1 cellular context compared by ENCODE assay signal in genomic region chr10:133357293-133358151, GRCh38.
A peak's percentile ranks its signal among the peaks of the same experiment; 100 is the strongest.
TF ChIP-seq lines count a peak whose summit lies in the region.

A gene with protein sequence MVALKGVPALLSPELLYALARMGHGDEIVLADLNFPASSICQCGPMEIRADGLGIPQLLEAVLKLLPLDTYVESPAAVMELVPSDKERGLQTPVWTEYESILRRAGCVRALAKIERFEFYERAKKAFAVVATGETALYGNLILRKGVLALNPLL (minus strand): TSS chr10:133358019. CDS start chr10:133358007, 12 bp downstream.

TF ChIP-seq in HepG2, 621 proteins besides CTCF, POLR2A, EP300 and RAD21 (continued from another document and continues in another):
- TF ChIP-seq, protein P1, sequence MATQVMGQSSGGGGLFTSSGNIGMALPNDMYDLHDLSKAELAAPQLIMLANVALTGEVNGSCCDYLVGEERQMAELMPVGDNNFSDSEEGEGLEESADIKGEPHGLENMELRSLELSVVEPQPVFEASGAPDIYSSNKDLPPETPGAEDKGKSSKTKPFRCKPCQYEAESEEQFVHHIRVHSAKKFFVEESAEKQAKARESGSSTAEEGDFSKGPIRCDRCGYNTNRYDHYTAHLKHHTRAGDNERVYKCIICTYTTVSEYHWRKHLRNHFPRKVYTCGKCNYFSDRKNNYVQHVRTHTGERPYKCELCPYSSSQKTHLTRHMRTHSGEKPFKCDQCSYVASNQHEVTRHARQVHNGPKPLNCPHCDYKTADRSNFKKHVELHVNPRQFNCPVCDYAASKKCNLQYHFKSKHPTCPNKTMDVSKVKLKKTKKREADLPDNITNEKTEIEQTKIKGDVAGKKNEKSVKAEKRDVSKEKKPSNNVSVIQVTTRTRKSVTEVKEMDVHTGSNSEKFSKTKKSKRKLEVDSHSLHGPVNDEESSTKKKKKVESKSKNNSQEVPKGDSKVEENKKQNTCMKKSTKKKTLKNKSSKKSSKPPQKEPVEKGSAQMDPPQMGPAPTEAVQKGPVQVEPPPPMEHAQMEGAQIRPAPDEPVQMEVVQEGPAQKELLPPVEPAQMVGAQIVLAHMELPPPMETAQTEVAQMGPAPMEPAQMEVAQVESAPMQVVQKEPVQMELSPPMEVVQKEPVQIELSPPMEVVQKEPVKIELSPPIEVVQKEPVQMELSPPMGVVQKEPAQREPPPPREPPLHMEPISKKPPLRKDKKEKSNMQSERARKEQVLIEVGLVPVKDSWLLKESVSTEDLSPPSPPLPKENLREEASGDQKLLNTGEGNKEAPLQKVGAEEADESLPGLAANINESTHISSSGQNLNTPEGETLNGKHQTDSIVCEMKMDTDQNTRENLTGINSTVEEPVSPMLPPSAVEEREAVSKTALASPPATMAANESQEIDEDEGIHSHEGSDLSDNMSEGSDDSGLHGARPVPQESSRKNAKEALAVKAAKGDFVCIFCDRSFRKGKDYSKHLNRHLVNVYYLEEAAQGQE (IDR thresholded peaks at IDR 0.05; ENCODE audit: borderline replicate concordance in 1 of 2, low read depth in 1 of 2, low read length in 2 of 2): 0 out of 4 replicates have a peak, but pooled peaks of 1 of the 2 experiments have one; percentile 2
- no peak for TF ChIP-seq ETS1 (CRISPR knock-in tag; IDR thresholded peaks at IDR 0.05)
- TF ChIP-seq MYPOP (CRISPR knock-in tag; IDR thresholded peaks at IDR 0.05): no peak
- no peak for TF ChIP-seq IKZF4 (CRISPR knock-in tag; IDR thresholded peaks at IDR 0.05; ENCODE audit: borderline replicate concordance, low read depth, not compliant biosample characterization)
- TF ChIP-seq TFDP1 (CRISPR knock-in tag; IDR thresholded peaks at IDR 0.05; ENCODE audit: borderline replicate concordance): no peak; the same call in 1 of the 2 replicates
- TF ChIP-seq NR3C1 (CRISPR knock-in tag; IDR thresholded peaks at IDR 0.05): no peak
- TF ChIP-seq ZKSCAN5 (CRISPR knock-in tag; IDR thresholded peaks at IDR 0.05): no peak
- TF ChIP-seq ZNF329 (CRISPR knock-in tag; IDR thresholded peaks at IDR 0.05; ENCODE audit: low read depth): no peak
- no peak for TF ChIP-seq STAG1 (CRISPR knock-in tag; IDR thresholded peaks at IDR 0.05)
- no peak for TF ChIP-seq EHMT2 (IDR thresholded peaks at IDR 0.05; ENCODE audit: borderline replicate concordance, low read depth, low read length)
- TF ChIP-seq, protein P2, sequence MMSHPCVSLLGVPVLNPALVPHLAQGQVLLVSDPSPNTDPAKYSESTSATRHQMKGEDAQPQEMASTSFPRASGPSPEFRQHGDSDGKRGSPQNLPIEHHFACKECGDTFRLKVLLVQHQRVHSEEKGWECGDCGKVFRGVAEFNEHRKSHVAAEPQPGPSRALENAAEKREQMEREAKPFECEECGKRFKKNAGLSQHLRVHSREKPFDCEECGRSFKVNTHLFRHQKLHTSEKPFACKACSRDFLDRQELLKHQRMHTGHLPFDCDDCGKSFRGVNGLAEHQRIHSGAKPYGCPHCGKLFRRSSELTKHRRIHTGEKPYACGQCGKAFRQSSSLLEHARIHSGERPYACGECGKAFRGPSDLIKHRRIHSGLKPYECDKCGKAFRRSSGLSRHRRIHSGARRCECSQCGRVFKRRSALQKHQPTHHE (CRISPR knock-in tag; IDR thresholded peaks at IDR 0.05; ENCODE audit: borderline replicate concordance): no peak
- peak; percentile 90 for TF ChIP-seq ZNF446 (CRISPR knock-in tag; IDR thresholded peaks at IDR 0.05)
- TF ChIP-seq ZNF710 (CRISPR knock-in tag; IDR thresholded peaks at IDR 0.05; ENCODE audit: borderline replicate concordance): no peak
- TF ChIP-seq ATF3 (CRISPR knock-in tag; IDR thresholded peaks at IDR 0.05): no peak
- peak; percentile 64; the same call in 1 of the 2 replicates for TF ChIP-seq PHF21A (CRISPR knock-in tag; IDR thresholded peaks at IDR 0.05)
- TF ChIP-seq, protein P3, sequence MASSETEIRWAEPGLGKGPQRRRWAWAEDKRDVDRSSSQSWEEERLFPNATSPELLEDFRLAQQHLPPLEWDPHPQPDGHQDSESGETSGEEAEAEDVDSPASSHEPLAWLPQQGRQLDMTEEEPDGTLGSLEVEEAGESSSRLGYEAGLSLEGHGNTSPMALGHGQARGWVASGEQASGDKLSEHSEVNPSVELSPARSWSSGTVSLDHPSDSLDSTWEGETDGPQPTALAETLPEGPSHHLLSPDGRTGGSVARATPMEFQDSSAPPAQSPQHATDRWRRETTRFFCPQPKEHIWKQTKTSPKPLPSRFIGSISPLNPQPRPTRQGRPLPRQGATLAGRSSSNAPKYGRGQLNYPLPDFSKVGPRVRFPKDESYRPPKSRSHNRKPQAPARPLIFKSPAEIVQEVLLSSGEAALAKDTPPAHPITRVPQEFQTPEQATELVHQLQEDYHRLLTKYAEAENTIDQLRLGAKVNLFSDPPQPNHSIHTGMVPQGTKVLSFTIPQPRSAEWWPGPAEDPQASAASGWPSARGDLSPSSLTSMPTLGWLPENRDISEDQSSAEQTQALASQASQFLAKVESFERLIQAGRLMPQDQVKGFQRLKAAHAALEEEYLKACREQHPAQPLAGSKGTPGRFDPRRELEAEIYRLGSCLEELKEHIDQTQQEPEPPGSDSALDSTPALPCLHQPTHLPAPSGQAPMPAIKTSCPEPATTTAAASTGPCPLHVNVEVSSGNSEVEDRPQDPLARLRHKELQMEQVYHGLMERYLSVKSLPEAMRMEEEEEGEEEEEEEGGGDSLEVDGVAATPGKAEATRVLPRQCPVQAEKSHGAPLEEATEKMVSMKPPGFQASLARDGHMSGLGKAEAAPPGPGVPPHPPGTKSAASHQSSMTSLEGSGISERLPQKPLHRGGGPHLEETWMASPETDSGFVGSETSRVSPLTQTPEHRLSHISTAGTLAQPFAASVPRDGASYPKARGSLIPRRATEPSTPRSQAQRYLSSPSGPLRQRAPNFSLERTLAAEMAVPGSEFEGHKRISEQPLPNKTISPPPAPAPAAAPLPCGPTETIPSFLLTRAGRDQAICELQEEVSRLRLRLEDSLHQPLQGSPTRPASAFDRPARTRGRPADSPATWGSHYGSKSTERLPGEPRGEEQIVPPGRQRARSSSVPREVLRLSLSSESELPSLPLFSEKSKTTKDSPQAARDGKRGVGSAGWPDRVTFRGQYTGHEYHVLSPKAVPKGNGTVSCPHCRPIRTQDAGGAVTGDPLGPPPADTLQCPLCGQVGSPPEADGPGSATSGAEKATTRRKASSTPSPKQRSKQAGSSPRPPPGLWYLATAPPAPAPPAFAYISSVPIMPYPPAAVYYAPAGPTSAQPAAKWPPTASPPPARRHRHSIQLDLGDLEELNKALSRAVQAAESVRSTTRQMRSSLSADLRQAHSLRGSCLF (CRISPR knock-in tag; IDR thresholded peaks at IDR 0.05; ENCODE audit: borderline replicate concordance): no peak
- no peak for TF ChIP-seq ZNF619 (CRISPR knock-in tag; IDR thresholded peaks at IDR 0.05)
- TF ChIP-seq ZNF777 (CRISPR knock-in tag; IDR thresholded peaks at IDR 0.05): peak; percentile 79
- 0 out of 2 replicates have a peak, but pooled peaks have one; percentile 7 for TF ChIP-seq SPEN (CRISPR knock-in tag; IDR thresholded peaks at IDR 0.05; ENCODE audit: low read depth)
- TF ChIP-seq YY1 (IDR thresholded peaks at IDR 0.05; ENCODE audit: insufficient read depth, insufficient replicate concordance, low read depth, low read length): peak; percentile 64
- TF ChIP-seq RARA (CRISPR knock-in tag; IDR thresholded peaks at IDR 0.05): 0 out of 2 replicates have a peak, but pooled peaks have one; percentile 12
- peak; percentile 41 for TF ChIP-seq KAT8 (CRISPR knock-in tag; IDR thresholded peaks at IDR 0.05)
- no peak for TF ChIP-seq SMC3 (IDR thresholded peaks at IDR 0.05; ENCODE audit: low read length)
- TF ChIP-seq XBP1 (CRISPR knock-in tag; IDR thresholded peaks at IDR 0.05): no peak
- TF ChIP-seq KDM2A (CRISPR knock-in tag; IDR thresholded peaks at IDR 0.05; ENCODE audit: borderline replicate concordance, low read depth): peak; percentile 57; the same call in 1 of the 2 replicates
- TF ChIP-seq, protein P4, sequence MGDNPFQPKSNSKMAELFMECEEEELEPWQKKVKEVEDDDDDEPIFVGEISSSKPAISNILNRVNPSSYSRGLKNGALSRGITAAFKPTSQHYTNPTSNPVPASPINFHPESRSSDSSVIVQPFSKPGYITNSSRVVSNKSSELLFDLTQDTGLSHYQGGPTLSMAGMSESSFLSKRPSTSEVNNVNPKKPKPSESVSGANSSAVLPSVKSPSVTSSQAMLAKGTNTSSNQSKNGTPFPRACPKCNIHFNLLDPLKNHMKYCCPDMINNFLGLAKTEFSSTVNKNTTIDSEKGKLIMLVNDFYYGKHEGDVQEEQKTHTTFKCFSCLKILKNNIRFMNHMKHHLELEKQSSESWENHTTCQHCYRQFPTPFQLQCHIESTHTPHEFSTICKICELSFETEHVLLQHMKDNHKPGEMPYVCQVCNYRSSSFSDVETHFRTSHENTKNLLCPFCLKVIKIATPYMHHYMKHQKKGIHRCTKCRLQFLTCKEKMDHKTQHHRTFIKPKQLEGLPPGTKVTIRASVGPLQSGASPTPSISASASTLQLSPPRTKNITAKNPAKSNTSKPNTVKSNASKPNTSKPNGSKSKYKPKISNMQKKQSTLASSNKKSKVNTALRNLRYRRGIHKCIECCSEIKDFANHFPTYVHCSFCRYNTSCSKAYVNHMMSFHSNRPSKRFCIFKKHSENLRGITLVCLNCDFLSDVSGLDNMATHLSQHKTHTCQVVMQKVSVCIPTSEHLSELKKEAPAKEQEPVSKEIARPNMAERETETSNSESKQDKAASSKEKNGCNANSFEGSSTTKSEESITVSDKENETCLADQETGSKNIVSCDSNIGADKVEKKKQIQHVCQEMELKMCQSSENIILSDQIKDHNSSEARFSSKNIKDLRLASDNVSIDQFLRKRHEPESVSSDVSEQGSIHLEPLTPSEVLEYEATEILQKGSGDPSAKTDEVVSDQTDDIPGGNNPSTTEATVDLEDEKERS (CRISPR knock-in tag; IDR thresholded peaks at IDR 0.05): 0 out of 2 replicates have a peak, but pooled peaks have one; percentile 31
- TF ChIP-seq, protein P5, sequence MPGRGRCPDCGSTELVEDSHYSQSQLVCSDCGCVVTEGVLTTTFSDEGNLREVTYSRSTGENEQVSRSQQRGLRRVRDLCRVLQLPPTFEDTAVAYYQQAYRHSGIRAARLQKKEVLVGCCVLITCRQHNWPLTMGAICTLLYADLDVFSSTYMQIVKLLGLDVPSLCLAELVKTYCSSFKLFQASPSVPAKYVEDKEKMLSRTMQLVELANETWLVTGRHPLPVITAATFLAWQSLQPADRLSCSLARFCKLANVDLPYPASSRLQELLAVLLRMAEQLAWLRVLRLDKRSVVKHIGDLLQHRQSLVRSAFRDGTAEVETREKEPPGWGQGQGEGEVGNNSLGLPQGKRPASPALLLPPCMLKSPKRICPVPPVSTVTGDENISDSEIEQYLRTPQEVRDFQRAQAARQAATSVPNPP (CRISPR knock-in tag; IDR thresholded peaks at IDR 0.05): no peak
- TF ChIP-seq KDM3A (CRISPR knock-in tag; IDR thresholded peaks at IDR 0.05; ENCODE audit: low read depth): no peak
- TF ChIP-seq SOX6 (IDR thresholded peaks at IDR 0.05): no peak
- no peak; the same call in 1 of the 2 replicates for TF ChIP-seq SOX6 (CRISPR knock-in tag; IDR thresholded peaks at IDR 0.05)
- no peak for TF ChIP-seq POGZ (CRISPR knock-in tag; IDR thresholded peaks at IDR 0.05)
- TF ChIP-seq, protein P6, sequence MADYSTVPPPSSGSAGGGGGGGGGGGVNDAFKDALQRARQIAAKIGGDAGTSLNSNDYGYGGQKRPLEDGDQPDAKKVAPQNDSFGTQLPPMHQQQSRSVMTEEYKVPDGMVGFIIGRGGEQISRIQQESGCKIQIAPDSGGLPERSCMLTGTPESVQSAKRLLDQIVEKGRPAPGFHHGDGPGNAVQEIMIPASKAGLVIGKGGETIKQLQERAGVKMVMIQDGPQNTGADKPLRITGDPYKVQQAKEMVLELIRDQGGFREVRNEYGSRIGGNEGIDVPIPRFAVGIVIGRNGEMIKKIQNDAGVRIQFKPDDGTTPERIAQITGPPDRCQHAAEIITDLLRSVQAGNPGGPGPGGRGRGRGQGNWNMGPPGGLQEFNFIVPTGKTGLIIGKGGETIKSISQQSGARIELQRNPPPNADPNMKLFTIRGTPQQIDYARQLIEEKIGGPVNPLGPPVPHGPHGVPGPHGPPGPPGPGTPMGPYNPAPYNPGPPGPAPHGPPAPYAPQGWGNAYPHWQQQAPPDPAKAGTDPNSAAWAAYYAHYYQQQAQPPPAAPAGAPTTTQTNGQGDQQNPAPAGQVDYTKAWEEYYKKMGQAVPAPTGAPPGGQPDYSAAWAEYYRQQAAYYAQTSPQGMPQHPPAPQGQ (CRISPR knock-in tag; IDR thresholded peaks at IDR 0.05; ENCODE audit: borderline replicate concordance): no peak
- TF ChIP-seq TCF7 (IDR thresholded peaks at IDR 0.05; ENCODE audit: low read depth): no peak
